In genomic region chr5:9348296-9348996, GRCh38 we compare ENCODE assay signal across 13 cellular contexts.
DNase-seq lines count a peak whose midpoint lies in the region; ATAC-seq and TF ChIP-seq lines count a peak whose summit lies in the region.
"Had no signal": no experiment of that assay in that cellular context is flagged by ENCODE, and none has a peak within 500 bp of the region (broad histone marks: within the 10 kb centered on the region; RNA-seq: fewer than 3 reads in every experiment).

No MANE protein-coding gene starts in this region.

- peak overlapping the region; percentile 74 for H3K27ac Mint-ChIP-seq in mesothelial cell of epicardium
- no peak overlapping the region for H3K27ac Mint-ChIP-seq in activated T-helper 2 cell treated with anti-CD3 and anti-CD28 coated beads, Interferon-gamma antibody, Interleukin-2, Interleukin-4, amounts not matched to agents 10 μg/mL and 5 μg/mL and 100 μg/mL, durations not matched to agents 14 hours and 24 hours and 36 hours

- H3K9me3 Mint-ChIP-seq in mesothelial cell of epicardium = no peaks in the 10 kb centered on the region
- H3K9me3 Mint-ChIP-seq in activated T-helper 2 cell treated with anti-CD3 and anti-CD28 coated beads, Interferon-gamma antibody, Interleukin-2, Interleukin-4, amounts not matched to agents 10 μg/mL and 5 μg/mL and 100 μg/mL, durations not matched to agents 14 hours and 24 hours and 36 hours = peaks cover 3% of the 10 kb centered on the region

- CTCF ChIA-PET in PC-9 (lab: Charles Lee) = no interaction called here

- no peak overlapping the region for H3K4me3 Mint-ChIP-seq in mesothelial cell of epicardium
- no peak overlapping the region for H3K4me3 Mint-ChIP-seq in activated T-helper 2 cell treated with anti-CD3 and anti-CD28 coated beads, Interferon-gamma antibody, Interleukin-2, Interleukin-4, amounts not matched to agents 10 μg/mL and 5 μg/mL and 100 μg/mL, durations not matched to agents 14 hours and 24 hours and 36 hours (ENCODE audit: low read depth)

- H2AFZ ChIP-seq in PC-9 = 0 out of 2 replicates have a peak overlapping the region, but pooled peaks have one; percentile 40

- no peaks in the 10 kb centered on the region for H4K20me1 ChIP-seq in PC-9 (ENCODE audit: insufficient read depth)

- no peaks in the 10 kb centered on the region for H3K36me3 Mint-ChIP-seq in mesothelial cell of epicardium
- no peaks in the 10 kb centered on the region for H3K36me3 Mint-ChIP-seq in activated T-helper 2 cell treated with anti-CD3 and anti-CD28 coated beads, Interferon-gamma antibody, Interleukin-2, Interleukin-4, amounts not matched to agents 10 μg/mL and 5 μg/mL and 100 μg/mL, durations not matched to agents 14 hours and 24 hours and 36 hours (ENCODE audit: low read depth)

- no peaks in the 10 kb centered on the region for H3K9me2 ChIP-seq in PC-9 (ENCODE audit: insufficient read depth)

- H3K4me3 ChIP-seq in PC-9 (peak overlapping the region; percentile 34; the same call in 1 of the 2 replicates), epithelial cell of esophagus (ENCODE audit: low read length) (no peak overlapping the region), H7 (ENCODE audit: insufficient read depth, low read depth, low read length) (no peak overlapping the region)

- POLR2A ChIA-PET in PC-9 (lab: Charles Lee; ENCODE audit: unreplicated experiment) = no interaction called here

- H3K4me2 ChIP-seq in PC-9 = peak overlapping the region; percentile 73

- H3K27me3 Mint-ChIP-seq in mesothelial cell of epicardium (ENCODE audit: low read depth) = no peaks in the 10 kb centered on the region
- H3K27me3 Mint-ChIP-seq in activated T-helper 2 cell treated with anti-CD3 and anti-CD28 coated beads, Interferon-gamma antibody, Interleukin-2, Interleukin-4, amounts not matched to agents 10 μg/mL and 5 μg/mL and 100 μg/mL, durations not matched to agents 14 hours and 24 hours and 36 hours (ENCODE audit: low read depth) = no peaks in the 10 kb centered on the region

- peak overlapping the region; percentile 70 for H3K27ac ChIP-seq in PC-9
- H3K27ac ChIP-seq: VCaP had no signal

- H3K27me3 ChIP-seq in PC-9 (ENCODE audit: insufficient read depth, low read depth) (no peaks in the 10 kb centered on the region), H7 (ENCODE audit: control insufficient read depth, insufficient read depth, low read length) (no peaks in the 10 kb centered on the region)

- intact Hi-C loops in PC-9 (cut with micrococcal nuclease; ENCODE audit: unreplicated experiment) = no loop called here
- intact Hi-C loops in activated T-helper 2 cell treated with anti-CD3 and anti-CD28 coated beads, Interferon-gamma antibody, Interleukin-2, Interleukin-4, amounts not matched to agents 10 μg/mL and 5 μg/mL and 100 μg/mL, durations not matched to agents 14 hours and 24 hours and 36 hours (cut with micrococcal nuclease) = no loop called here

- H3K4me1 ChIP-seq in PC-9 (replicated peaks; ENCODE audit: insufficient read depth) = peaks cover 50% of the 10 kb centered on the region

- no TSS peak for BruUV-seq in PC-9 (replicated peaks; lab: Mats Ljungman, UMichigan)

- DNase-seq in EH (ENCODE audit: low read depth) = peak; percentile 99
- DNase-seq in PC-9 = peak in 1 of 2 experiments; percentile 94
- peak; percentile 82 for DNase-seq in epithelial cell of esophagus (ENCODE audit: low read depth)
- no peak for DNase-seq in mesothelial cell of epicardium (ENCODE audit: low spot score in 2 of 2, unreplicated experiment in 2 of 2)
- no peak for DNase-seq in H7
- DNase-seq in activated T-helper 2 cell treated with anti-CD3 and anti-CD28 coated beads, Interferon-gamma antibody, Interleukin-2, Interleukin-4, amounts not matched to agents 10 μg/mL and 5 μg/mL and 100 μg/mL, durations not matched to agents 14 hours and 24 hours and 36 hours (ENCODE audit: low spot score) = no peak
- DNase-seq in NCI-H2081 (lab: John Stamatoyannopoulos, UW) = no peak
- DNase-seq: amygdala, MM.1S, NCI-H446 treated with DMSO at 0.1 percent for 48 hours, SHP77 had no signal

- no peak for ATAC-seq in HG03378 (IDR thresholded peaks at IDR 0.05; ENCODE audit: unreplicated experiment)

- no peak for TF ChIP-seq CTCF in PC-9 (conservative IDR thresholded peaks at IDR 0.05)
- no peak for TF ChIP-seq CTCF in epithelial cell of esophagus (IDR thresholded peaks at IDR 0.05; ENCODE audit: insufficient read depth, low read depth, low read length, missing control alignments)
- no peak for TF ChIP-seq CTCF in mesothelial cell of epicardium (IDR thresholded peaks at IDR 0.05; ENCODE audit: unreplicated experiment)

- H3F3A ChIP-seq in PC-9 (ENCODE audit: insufficient read depth, low read depth) = peaks cover 31% of the 10 kb centered on the region

- no peaks in the 10 kb centered on the region for H3K9me3 ChIP-seq in PC-9 (ENCODE audit: insufficient read depth, low read depth)

- H3K79me2 ChIP-seq in PC-9 (ENCODE audit: low read depth) = no peaks in the 10 kb centered on the region

- H3K36me3 ChIP-seq in PC-9 (ENCODE audit: low read depth) = no peaks in the 10 kb centered on the region
- H3K36me3 ChIP-seq in H7 (replicated peaks; ENCODE audit: control insufficient read depth, insufficient read depth, low read length) = no peaks in the 10 kb centered on the region

- peaks cover 28% of the 10 kb centered on the region for H3K4me1 Mint-ChIP-seq in mesothelial cell of epicardium
- H3K4me1 Mint-ChIP-seq in activated T-helper 2 cell treated with anti-CD3 and anti-CD28 coated beads, Interferon-gamma antibody, Interleukin-2, Interleukin-4, amounts not matched to agents 10 μg/mL and 5 μg/mL and 100 μg/mL, durations not matched to agents 14 hours and 24 hours and 36 hours (ENCODE audit: low read depth) = no peaks in the 10 kb centered on the region

Comparison
In these comparisons a context has a peak if more than half of its experiments do, and no peak if none do; other contexts are left out.
1. DNase-seq: peak in EH (single experiment) and epithelial cell of esophagus (single experiment); none in mesothelial cell of epicardium (0 of 2), H7 (single experiment), activated T-helper 2 cell treated with anti-CD3 and anti-CD28 coated beads, Interferon-gamma antibody, Interleukin-2, Interleukin-4, amounts not matched to agents 10 μg/mL and 5 μg/mL and 100 μg/mL, durations not matched to agents 14 hours and 24 hours and 36 hours (single experiment) and NCI-H2081 (0 of 2).